In the genomic region with DNA sequence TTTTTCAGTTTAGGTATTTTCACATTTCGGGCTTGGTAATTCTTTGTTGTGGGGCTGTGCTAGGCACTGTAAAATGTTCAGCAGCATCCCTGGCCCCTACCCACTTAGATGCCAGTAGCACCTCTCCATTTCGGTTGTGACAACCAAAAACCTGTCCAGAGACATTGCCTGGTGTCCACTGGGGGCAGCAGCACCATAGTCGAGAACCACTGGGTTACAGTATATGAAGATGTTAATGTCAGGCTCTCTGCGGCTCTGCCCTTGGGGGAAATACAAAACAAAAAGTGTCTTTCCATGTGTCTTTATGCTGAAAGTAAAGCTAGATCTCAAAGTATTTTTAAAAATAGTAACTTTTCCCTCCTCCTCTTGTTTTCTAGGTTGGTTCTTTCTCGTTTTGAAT, we compare ENCODE assay signal across 10 cellular contexts.
DNase-seq lines count a peak whose midpoint lies in the region; ATAC-seq and TF ChIP-seq lines count a peak whose summit lies in the region.
"Had no signal": no experiment of that assay in that cellular context is flagged by ENCODE, and none has a peak within 500 bp of the region (broad histone marks: within the 10 kb centered on the region; RNA-seq: fewer than 3 reads in every experiment).

No MANE protein-coding gene starts in this region.

- H3K27ac ChIP-seq in RWPE2 (ENCODE audit: poor library complexity, severe bottlenecking) (no peak overlapping the region), foreskin keratinocyte (no peak overlapping the region)
- H3K27ac ChIP-seq: SK-N-MC had no signal

- H3K4me1 ChIP-seq in RWPE2 (ENCODE audit: insufficient read depth, poor library complexity, severe bottlenecking): no peaks in the 10 kb centered on the region
- H3K4me1 ChIP-seq in foreskin keratinocyte: no peaks in the 10 kb centered on the region

- DNase-seq in AG08396 (ENCODE audit: low spot score) (peak; percentile 17), RWPE2 (ENCODE audit: low spot score) (no peak), foreskin keratinocyte (no peak), COLO668 (lab: John Stamatoyannopoulos, UW; ENCODE audit: unreplicated experiment) (no peak), D341Med (ENCODE audit: low spot score) (no peak)
- no peak for DNase-seq in stimulated activated CD4-positive, alpha-beta T cell treated with anti-CD3 and anti-CD28 coated beads, Interleukin-15, amount 100 ng/mL, for 24 hours

- no peak overlapping the region for H3K4me3 ChIP-seq in RWPE2 (ENCODE audit: severe bottlenecking)
- H3K4me3 ChIP-seq: SK-N-MC had no signal

- H3K36me3 ChIP-seq in RWPE2 (ENCODE audit: low read depth): no peaks in the 10 kb centered on the region

- H3K27me3 ChIP-seq in RWPE2 (ENCODE audit: insufficient read depth, poor library complexity, severe bottlenecking): no peaks in the 10 kb centered on the region
- peaks cover 4% of the 10 kb centered on the region for H3K27me3 ChIP-seq in foreskin keratinocyte

- TF ChIP-seq CTCF in GM12874 (IDR thresholded peaks at IDR 0.05; ENCODE audit: insufficient read depth, low read depth, low read length) (peak; percentile 30; the same call in 1 of the 2 replicates), RWPE2 (IDR thresholded peaks at IDR 0.05; ENCODE audit: poor library complexity, severe bottlenecking) (peak; percentile 43), foreskin keratinocyte (conservative IDR thresholded peaks at IDR 0.05) (peak; percentile 49)

- ATAC-seq in RWPE2 (ENCODE audit: low read depth): 0 out of 3 replicates have a peak, but pooled peaks have one; percentile 23
- ATAC-seq in foreskin keratinocyte: peak; percentile 69
- ATAC-seq in GM18861 (IDR thresholded peaks at IDR 0.05; ENCODE audit: unreplicated experiment): no peak
- ATAC-seq: natural killer cell treated with Interleukin-12 subunit alpha and Interleukin-12 subunit beta and Interleukin-15 and Interleukin-18, amount 100 ng/mL, for 72 hours had no signal

- H3K9me3 ChIP-seq in RWPE2 (ENCODE audit: severe bottlenecking): no peaks in the 10 kb centered on the region
